ENCODE assay signal across 11 cellular contexts in genomic region chr1:198132060-198132781, GRCh38. TPM values are rescaled to one million over a fixed set of nuclear protein-coding genes. Genes with fewer than 3 reads are reported as not detected.
DNase-seq lines count a peak whose midpoint lies in the region; ATAC-seq and TF ChIP-seq lines count a peak whose summit lies in the region.
"Had no signal": no experiment of that assay in that cellular context is flagged by ENCODE, and none has a peak within 500 bp of the region (broad histone marks: within the 10 kb centered on the region; RNA-seq: fewer than 3 reads in every experiment).

No MANE protein-coding gene starts in this region.

- no peaks in the 10 kb centered on the region for H3K27me3 ChIP-seq in HAP-1 (ENCODE audit: low read depth)
- no peaks in the 10 kb centered on the region for H3K27me3 ChIP-seq in smooth muscle cell (ENCODE audit: low read depth)
- H3K27me3 ChIP-seq in suprapubic skin, result no peaks in the 10 kb centered on the region
- H3K27me3 ChIP-seq: BLaER1 treated with 17β-estradiol and CSF1 and Interleukin-3, amounts not matched to agents 10 nM and 100 nM had no signal

- ATAC-seq in GM19455 (IDR thresholded peaks at IDR 0.05; ENCODE audit: unreplicated experiment), result peak; percentile 78
- peak; percentile 80 for ATAC-seq in HG03039 (IDR thresholded peaks at IDR 0.05; ENCODE audit: unreplicated experiment)

- no peaks in the 10 kb centered on the region for H3F3A ChIP-seq in smooth muscle cell (ENCODE audit: low read depth)

- H3K4me3 ChIP-seq in HAP-1 (no peak overlapping the region), smooth muscle cell (no peak overlapping the region), suprapubic skin (no peak overlapping the region)
- H3K4me3 ChIP-seq: BLaER1 treated with 17β-estradiol and CSF1 and Interleukin-3, amounts not matched to agents 10 nM and 100 nM had no signal

- peak; percentile 16 for DNase-seq in GM10266 (ENCODE audit: extremely low spot score)
- peak; percentile 12 for DNase-seq in OCI-M2 (lab: John Stamatoyannopoulos, UW; ENCODE audit: unreplicated experiment)
- DNase-seq in HAP-1 (ENCODE audit: low spot score in 2 of 2), result no peak
- DNase-seq in NCI-H1092 treated with DMSO at 0.1 percent for 48 hours (lab: John Stamatoyannopoulos, UW), result no peak
- DNase-seq in smooth muscle cell (lab: John Stamatoyannopoulos, UW; ENCODE audit: unreplicated experiment), result no peak
- DNase-seq in suprapubic skin (ENCODE audit: low spot score in 2 of 2), result no peak
- DNase-seq: activated naive CD4-positive, alpha-beta T cell treated with Interleukin-2 at 50 U/mL for 16 hours; NCI-H187 treated with DMSO at 0.1 percent for 48 hours had no signal

- H2AFZ ChIP-seq in smooth muscle cell (ENCODE audit: low read depth), result no peak overlapping the region

- H3K4me1 ChIP-seq in HAP-1, result peaks cover 9% of the 10 kb centered on the region
- H3K4me1 ChIP-seq in smooth muscle cell (ENCODE audit: low read depth), result no peaks in the 10 kb centered on the region
- H3K4me1 ChIP-seq in suprapubic skin, result no peaks in the 10 kb centered on the region

- H3K9ac ChIP-seq in smooth muscle cell (ENCODE audit: low read depth), result no peak overlapping the region
- H3K9ac ChIP-seq: BLaER1 treated with 17β-estradiol and CSF1 and Interleukin-3, amounts not matched to agents 10 nM and 100 nM had no signal

- WGBS in smooth muscle cell (ENCODE audit: low lambda C conversion rate), result 94% methylated on average over 6 of the region's 6 CpGs
- 71% methylated on average over 6 of the region's 6 CpGs for WGBS in suprapubic skin

- no peaks in the 10 kb centered on the region for H3K79me2 ChIP-seq in smooth muscle cell (ENCODE audit: low read depth)

- TF ChIP-seq EP300 in suprapubic skin (IDR thresholded peaks at IDR 0.05), result no peak

- H3K36me3 ChIP-seq in HAP-1 (replicated peaks) (no peaks in the 10 kb centered on the region), smooth muscle cell (ENCODE audit: low read depth) (no peaks in the 10 kb centered on the region), suprapubic skin (no peaks in the 10 kb centered on the region)
- H3K36me3 ChIP-seq: BLaER1 treated with 17β-estradiol and CSF1 and Interleukin-3, amounts not matched to agents 10 nM and 100 nM had no signal

- H3K9me3 ChIP-seq in HAP-1 (no peaks in the 10 kb centered on the region), smooth muscle cell (replicated peaks; ENCODE audit: low read depth) (no peaks in the 10 kb centered on the region), suprapubic skin (no peaks in the 10 kb centered on the region)

- no peak for TF ChIP-seq POLR2A in suprapubic skin (IDR thresholded peaks at IDR 0.05)

- TF ChIP-seq CTCF in GM10266 (IDR thresholded peaks at IDR 0.05; ENCODE audit: control insufficient read depth, insufficient read depth, low read depth, missing control alignments), result no peak
- TF ChIP-seq CTCF in smooth muscle cell (IDR thresholded peaks at IDR 0.05; ENCODE audit: borderline replicate concordance, insufficient read depth, poor library complexity, severe bottlenecking), result no peak
- TF ChIP-seq CTCF in suprapubic skin (IDR thresholded peaks at IDR 0.05), result no peak

- no peak overlapping the region for H3K4me2 ChIP-seq in smooth muscle cell
- H3K4me2 ChIP-seq: BLaER1 treated with 17β-estradiol and CSF1 and Interleukin-3, amounts not matched to agents 10 nM and 100 nM had no signal

- in situ Hi-C loops in HAP-1 (cut with MboI; ENCODE audit: low sequenced_read_pairs), result no loop called here

- H3K27ac ChIP-seq in smooth muscle cell (ENCODE audit: low read depth), result no peak overlapping the region
- no peak overlapping the region for H3K27ac ChIP-seq in suprapubic skin
- H3K27ac ChIP-seq: BLaER1 treated with 17β-estradiol and CSF1 and Interleukin-3, amounts not matched to agents 10 nM and 100 nM had no signal

- no peaks in the 10 kb centered on the region for H4K20me1 ChIP-seq in smooth muscle cell (ENCODE audit: low read depth)
- H4K20me1 ChIP-seq: BLaER1 treated with 17β-estradiol and CSF1 and Interleukin-3, amounts not matched to agents 10 nM and 100 nM had no signal

RNA-seq across cellular contexts. Expression of gene NEK7, which starts 24.6 kb away (rescaled TPM):
- 141 and 148 TPM in 2 replicates for total RNA-seq in smooth muscle cell
- 26.1 and 33.7 TPM in 2 replicates for polyA plus RNA-seq in smooth muscle cell
- 10 to 100 TPM; 45.7 to 75.7 (median 53.5) TPM for total RNA-seq in suprapubic skin

Comparison
In these comparisons a context has a peak if more than half of its experiments do, and no peak if none do; other contexts are left out.
1. DNase-seq: peak in GM10266 (single experiment) and OCI-M2 (single experiment); none in HAP-1 (0 of 2), NCI-H1092 treated with DMSO at 0.1 percent for 48 hours (single experiment), smooth muscle cell (single experiment) and suprapubic skin (0 of 2).